In genomic region chr1:14878124-14878523, GRCh38 we compare ENCODE assay signal across 20 cellular contexts.
"Had no signal": no experiment of that assay in that cellular context is flagged by ENCODE, and none has a peak within 500 bp of the region (broad histone marks: within the 10 kb centered on the region; RNA-seq: fewer than 3 reads in every experiment).

No MANE protein-coding gene starts in this region.

- FAIRE-seq: colon, endothelial cell of umbilical vein, frontal cortex, islet of Langerhans had no signal

- H3K4me3 ChIP-seq: coronary artery, dorsolateral prefrontal cortex, gastroesophageal sphincter, heart left ventricle, left lung, lower lobe of right lung, mucosa of descending colon had no signal

- ATAC-seq: esophagus mucosa, foreskin keratinocyte, gastroesophageal sphincter, heart left ventricle, left cardiac atrium, left lung, left ventricle myocardium superior, lower lobe of right lung, mucosa of descending colon had no signal

- H3K27me3 ChIP-seq: dorsolateral prefrontal cortex had no signal

- H3K27ac ChIP-seq: coronary artery, dorsolateral prefrontal cortex, foreskin keratinocyte, gastroesophageal sphincter, heart left ventricle, left lung, lower lobe of right lung had no signal

- H3K4me1 ChIP-seq: gastroesophageal sphincter, heart left ventricle, left lung had no signal

- DNase-seq: dermis blood vessel endothelial cell; dorsolateral prefrontal cortex; effector CD4-positive, alpha-beta T cell; effector memory CD4-positive, alpha-beta T cell; foreskin keratinocyte; heart left ventricle; hippocampal formation; left cardiac atrium; left lung; left ventricle myocardium superior; lower lobe of right lung; mesenchymal stem cell; mucosa of descending colon had no signal

- H3K9me3 ChIP-seq: gastroesophageal sphincter, heart left ventricle, left lung, lower lobe of right lung, mucosa of descending colon had no signal

- H3K36me3 ChIP-seq: gastroesophageal sphincter, heart left ventricle, left lung, lower lobe of right lung had no signal
